In the genomic region with DNA sequence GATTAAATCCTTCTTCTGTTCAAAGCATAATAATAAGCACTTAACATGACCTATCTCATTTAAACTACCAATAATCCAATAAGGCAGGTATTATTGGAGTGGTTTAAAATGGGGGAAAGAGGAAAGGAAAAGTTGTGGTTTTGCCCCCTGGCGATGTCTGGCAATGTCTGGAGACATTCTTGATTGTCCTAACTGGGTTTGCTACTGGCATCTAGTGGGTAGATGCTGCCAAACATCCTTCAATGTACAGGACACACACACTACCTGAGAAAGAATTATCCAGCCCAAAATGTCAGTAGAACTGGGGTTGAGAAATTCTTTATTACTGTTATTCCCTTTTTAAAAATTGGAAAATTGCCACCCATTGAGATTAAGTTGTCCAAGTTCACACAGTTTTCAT, we compare ENCODE assay signal across 1 cellular context.
TF ChIP-seq lines count a peak whose summit lies in the region.

No MANE protein-coding gene starts in this region.

TF ChIP-seq in HCT116, 20 proteins besides CTCF, POLR2A, EP300 and RAD21 (continued from another document):
- TF ChIP-seq REST (IDR thresholded peaks at IDR 0.05; ENCODE audit: low read depth) (no peak), TCF7L2 (IDR thresholded peaks at IDR 0.05; ENCODE audit: borderline replicate concordance, extremely low read depth, insufficient read depth, insufficient read length) (no peak), ELF1 (IDR thresholded peaks at IDR 0.05; ENCODE audit: borderline replicate concordance, low read depth) (no peak), YY1 (IDR thresholded peaks at IDR 0.05; ENCODE audit: extremely low read depth, insufficient replicate concordance, low read depth, low read length) (no peak), SRF (IDR thresholded peaks at IDR 0.05; ENCODE audit: low read depth) (no peak), CBX3 (IDR thresholded peaks at IDR 0.05; ENCODE audit: low read depth) (no peak)
